Comparison of ENCODE assay signal across 16 cellular contexts in the genomic region with DNA sequence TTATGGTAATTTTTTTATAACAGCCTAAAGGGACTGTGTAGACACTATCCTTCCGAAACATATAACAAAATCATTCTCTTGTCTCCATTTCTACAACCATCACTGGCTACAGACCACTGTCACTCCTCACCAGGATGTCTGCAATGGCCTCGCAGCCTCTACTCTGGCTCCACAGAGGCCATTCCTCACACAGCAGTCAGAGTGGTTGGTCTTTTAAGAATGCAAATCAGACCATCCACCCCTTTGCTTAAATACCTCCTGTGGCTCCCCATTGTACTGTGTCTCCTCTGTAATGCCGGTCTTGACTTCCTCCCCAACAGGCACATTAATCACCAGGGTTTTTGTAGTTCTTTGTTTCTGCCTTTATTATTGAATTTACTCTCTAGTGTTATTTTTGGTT.
"Had no signal": no experiment of that assay in that cellular context is flagged by ENCODE, and none has a peak within 500 bp of the region (broad histone marks: within the 10 kb centered on the region; RNA-seq: fewer than 3 reads in every experiment).

No MANE protein-coding gene starts in this region.

- DNase-seq: activated CD4-positive, alpha-beta T cell treated with anti-CD3 and anti-CD28 coated beads, Interleukin-2, amount 10 ng/mL, durations not matched to agents 7 days and 5 days; activated CD8-positive, alpha-beta memory T cell treated with anti-CD3 and anti-CD28 coated beads for 24 hours; anterior cingulate cortex; brain microvascular endothelial cell; cortex of kidney; effector CD4-positive, alpha-beta T cell; esophagus squamous epithelium; hippocampal formation; islet precursor cell; sigmoid colon; stimulated activated CD4-positive, alpha-beta T cell treated with anti-CD3 and anti-CD28 coated beads, Interleukin-1b, Interleukin-23, amount 100 ng/mL, for 48 hours; stimulated activated naive CD8-positive, alpha-beta T cell treated with anti-CD3 and anti-CD28 coated beads, Interleukin-15, amount 100 ng/mL, for 72 hours; testis had no signal

- H3K9me3 Mint-ChIP-seq: activated CD4-positive, alpha-beta T cell treated with anti-CD3 and anti-CD28 coated beads, Interleukin-2, amount 10 ng/mL, durations not matched to agents 7 days and 5 days had no signal

- H3K4me1 Mint-ChIP-seq: activated CD4-positive, alpha-beta T cell treated with anti-CD3 and anti-CD28 coated beads, Interleukin-2, amount 10 ng/mL, durations not matched to agents 7 days and 5 days; stimulated activated naive CD8-positive, alpha-beta T cell treated with anti-CD3 and anti-CD28 coated beads, Interleukin-15, amount 100 ng/mL, for 72 hours had no signal

- H3K4me3 ChIP-seq: esophagus squamous epithelium, sigmoid colon, testis had no signal

- H3K4me1 ChIP-seq: parathyroid adenoma, sigmoid colon, testis had no signal

- H3K27me3 ChIP-seq: brain microvascular endothelial cell, neutrophil, sigmoid colon, testis had no signal

- H3K9ac ChIP-seq: parathyroid adenoma had no signal

- H3K27ac Mint-ChIP-seq: activated CD4-positive, alpha-beta T cell treated with anti-CD3 and anti-CD28 coated beads, Interleukin-2, amount 10 ng/mL, durations not matched to agents 7 days and 5 days; stimulated activated naive CD8-positive, alpha-beta T cell treated with anti-CD3 and anti-CD28 coated beads, Interleukin-15, amount 100 ng/mL, for 72 hours; T-helper 2 cell treated with Interferon-gamma antibody and Interleukin-4, amounts not matched to agents 5 μg/mL and 100 μg/mL, for 36 hours had no signal

- H3K4me3 Mint-ChIP-seq: activated CD4-positive, alpha-beta T cell treated with anti-CD3 and anti-CD28 coated beads, Interleukin-2, amount 10 ng/mL, durations not matched to agents 7 days and 5 days; stimulated activated naive CD8-positive, alpha-beta T cell treated with anti-CD3 and anti-CD28 coated beads, Interleukin-15, amount 100 ng/mL, for 72 hours; T-helper 2 cell treated with Interferon-gamma antibody and Interleukin-4, amounts not matched to agents 5 μg/mL and 100 μg/mL, for 36 hours had no signal

- ATAC-seq: stimulated activated naive CD8-positive, alpha-beta T cell treated with anti-CD3 and anti-CD28 coated beads, Interleukin-15, amount 100 ng/mL, for 72 hours had no signal

- H3K9me3 ChIP-seq: esophagus squamous epithelium, neutrophil, sigmoid colon, testis had no signal

- H3K36me3 ChIP-seq: brain microvascular endothelial cell, esophagus squamous epithelium, neutrophil, sigmoid colon had no signal

- H3K27me3 Mint-ChIP-seq: activated CD4-positive, alpha-beta T cell treated with anti-CD3 and anti-CD28 coated beads, Interleukin-2, amount 10 ng/mL, durations not matched to agents 7 days and 5 days; stimulated activated naive CD8-positive, alpha-beta T cell treated with anti-CD3 and anti-CD28 coated beads, Interleukin-15, amount 100 ng/mL, for 72 hours had no signal

- H3K27ac ChIP-seq: brain microvascular endothelial cell, esophagus squamous epithelium, neutrophil, parathyroid adenoma, sigmoid colon, testis had no signal
